In the genomic region with DNA sequence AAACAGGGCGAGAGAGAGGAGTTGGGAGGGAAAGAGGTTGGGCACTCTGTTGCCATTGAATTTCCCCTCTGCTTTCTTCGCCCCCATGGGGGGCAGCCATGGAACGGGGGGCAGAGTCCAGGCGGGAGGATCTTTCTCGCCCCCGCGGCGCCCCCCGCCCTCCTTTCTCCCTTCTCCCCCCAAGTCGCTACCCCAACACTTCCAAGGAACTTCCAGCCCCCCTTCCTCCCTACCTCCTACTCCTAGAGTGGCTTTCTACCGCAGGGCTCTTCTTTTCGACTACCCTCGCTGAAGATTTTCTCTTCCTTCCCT, we compare ENCODE assay signal across 8 cellular contexts. TPM values are rescaled to one million over a fixed set of nuclear protein-coding genes. Genes with fewer than 3 reads are reported as not detected.
DNase-seq lines count a peak whose midpoint lies in the region; ATAC-seq, FAIRE-seq and TF ChIP-seq lines count a peak whose summit lies in the region.

No MANE protein-coding gene starts in this region.

- H3K9me3 ChIP-seq in A549 (no peaks in the 10 kb centered on the region), mucosa of stomach (ENCODE audit: control insufficient read depth, low read length) (no peaks in the 10 kb centered on the region)

- no peak for FAIRE-seq in A549 (lab: Jason Lieb, UNC)

- H3K4me1 ChIP-seq in A549, result peaks cover 24% of the 10 kb centered on the region
- peaks cover 4% of the 10 kb centered on the region for H3K4me1 ChIP-seq in mucosa of stomach (ENCODE audit: control insufficient read depth, insufficient read depth, low read length)

- H3K4me3 ChIP-seq in A549 (peak overlapping the region; percentile 94), HL-60 (replicated peaks; ENCODE audit: insufficient read depth, low read length) (peak overlapping the region; percentile 42), cardiac fibroblast (replicated peaks in 1 of 2; ENCODE audit: low read depth in 2 of 2, low read length in 2 of 2) (peak overlapping the region; percentile 72 to 76), mucosa of stomach (ENCODE audit: low read length) (peak overlapping the region; percentile 82)

- TF ChIP-seq CTCF in A549 (IDR thresholded peaks at IDR 0.05) (no peak), HL-60 (IDR thresholded peaks at IDR 0.05; ENCODE audit: insufficient read depth, low read length) (no peak), cardiac fibroblast (IDR thresholded peaks at IDR 0.05; ENCODE audit: low read depth, low read length) (no peak)

- no peak for TF ChIP-seq EP300 in A549 (IDR thresholded peaks at IDR 0.05)

- DNase-seq in A549 (ENCODE audit: low read depth in 1 of 2, low spot score in 1 of 2) (no peak), HL-60 (ENCODE audit: low read depth in 1 of 2, low spot score in 1 of 2) (no peak), cardiac fibroblast (ENCODE audit: low read depth in 2 of 2) (no peak), NOMO-1 (lab: John Stamatoyannopoulos, UW; ENCODE audit: unreplicated experiment in 2 of 2) (no peak), NCI-H187 (lab: John Stamatoyannopoulos, UW) (no peak)

- H3K9ac ChIP-seq in mucosa of stomach (ENCODE audit: low read length), result peak overlapping the region; percentile 99

- WGBS in A549 (ENCODE audit: missing lambda C conversion rate), result 4% methylated on average over 12 of the region's 13 CpGs

- H3K4me2 ChIP-seq in A549, result peak overlapping the region; percentile 91

- H3K27ac ChIP-seq in A549 (peak overlapping the region; percentile 100), HL-60 (replicated peaks) (peak overlapping the region; percentile 98)

- no peak for TF ChIP-seq POLR2A in A549 (IDR thresholded peaks at IDR 0.05; ENCODE audit: low read length)

- ATAC-seq in A549, result no peak
- ATAC-seq in GM19455 (IDR thresholded peaks at IDR 0.05; ENCODE audit: unreplicated experiment), result no peak
- ATAC-seq in GM21723 (IDR thresholded peaks at IDR 0.05; ENCODE audit: unreplicated experiment), result no peak

- POLR2A ChIA-PET in A549 (lab: Yijun Ruan, JAX), result interaction anchor here (0.6 to 1.0 kb wide), 3 partner anchors 13 to 138 kb away, joined by 3 to 7 read pairs (median 4); no protein-coding TSS in a partner anchor

- H3K36me3 ChIP-seq in mucosa of stomach (ENCODE audit: control insufficient read depth, insufficient read depth, low read length), result no peaks in the 10 kb centered on the region

- TF ChIP-seq RAD21 in A549 (conservative IDR thresholded peaks at IDR 0.05 in 1 of 2, IDR thresholded peaks at IDR 0.05 in 1 of 2), result no peak

- H3K27me3 ChIP-seq in HL-60 (ENCODE audit: insufficient read depth, poor library complexity, severe bottlenecking), result no peaks in the 10 kb centered on the region
- H3K27me3 ChIP-seq in mucosa of stomach (ENCODE audit: control insufficient read depth, insufficient read depth, low read length), result no peaks in the 10 kb centered on the region

- CTCF ChIA-PET in A549 (lab: Yijun Ruan, JAX), result interaction anchor here (0.6 to 2.3 kb wide), 15 partner anchors 12 to 450 kb away, joined by 3 to 31 read pairs (median 3); no protein-coding TSS in a partner anchor

TF ChIP-seq in A549, 52 proteins besides CTCF, POLR2A, EP300 and RAD21:
- TF ChIP-seq, protein P1, sequence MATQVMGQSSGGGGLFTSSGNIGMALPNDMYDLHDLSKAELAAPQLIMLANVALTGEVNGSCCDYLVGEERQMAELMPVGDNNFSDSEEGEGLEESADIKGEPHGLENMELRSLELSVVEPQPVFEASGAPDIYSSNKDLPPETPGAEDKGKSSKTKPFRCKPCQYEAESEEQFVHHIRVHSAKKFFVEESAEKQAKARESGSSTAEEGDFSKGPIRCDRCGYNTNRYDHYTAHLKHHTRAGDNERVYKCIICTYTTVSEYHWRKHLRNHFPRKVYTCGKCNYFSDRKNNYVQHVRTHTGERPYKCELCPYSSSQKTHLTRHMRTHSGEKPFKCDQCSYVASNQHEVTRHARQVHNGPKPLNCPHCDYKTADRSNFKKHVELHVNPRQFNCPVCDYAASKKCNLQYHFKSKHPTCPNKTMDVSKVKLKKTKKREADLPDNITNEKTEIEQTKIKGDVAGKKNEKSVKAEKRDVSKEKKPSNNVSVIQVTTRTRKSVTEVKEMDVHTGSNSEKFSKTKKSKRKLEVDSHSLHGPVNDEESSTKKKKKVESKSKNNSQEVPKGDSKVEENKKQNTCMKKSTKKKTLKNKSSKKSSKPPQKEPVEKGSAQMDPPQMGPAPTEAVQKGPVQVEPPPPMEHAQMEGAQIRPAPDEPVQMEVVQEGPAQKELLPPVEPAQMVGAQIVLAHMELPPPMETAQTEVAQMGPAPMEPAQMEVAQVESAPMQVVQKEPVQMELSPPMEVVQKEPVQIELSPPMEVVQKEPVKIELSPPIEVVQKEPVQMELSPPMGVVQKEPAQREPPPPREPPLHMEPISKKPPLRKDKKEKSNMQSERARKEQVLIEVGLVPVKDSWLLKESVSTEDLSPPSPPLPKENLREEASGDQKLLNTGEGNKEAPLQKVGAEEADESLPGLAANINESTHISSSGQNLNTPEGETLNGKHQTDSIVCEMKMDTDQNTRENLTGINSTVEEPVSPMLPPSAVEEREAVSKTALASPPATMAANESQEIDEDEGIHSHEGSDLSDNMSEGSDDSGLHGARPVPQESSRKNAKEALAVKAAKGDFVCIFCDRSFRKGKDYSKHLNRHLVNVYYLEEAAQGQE (IDR thresholded peaks at IDR 0.05), result peak; percentile 17; the same call in 1 of the 2 replicates
- TF ChIP-seq ESRRA (IDR thresholded peaks at IDR 0.05; ENCODE audit: borderline replicate concordance, low read length) (no peak), HOXA7 (CRISPR knock-in tag; IDR thresholded peaks at IDR 0.05) (no peak), POLR2AphosphoS2 (conservative IDR thresholded peaks at IDR 0.05; ENCODE audit: low read length) (no peak), CHD4 (IDR thresholded peaks at IDR 0.05; ENCODE audit: borderline replicate concordance) (no peak), PHF8 (IDR thresholded peaks at IDR 0.05; ENCODE audit: borderline replicate concordance, low read depth) (peak; percentile 56; the same call in 1 of the 2 replicates), MAFK (IDR thresholded peaks at IDR 0.05; ENCODE audit: partially characterized antibody) (no peak)

RNA-seq across cellular contexts. Expression of a gene that starts 0.6 kb away (rescaled TPM):
- polyA plus RNA-seq in A549 (2011; rRNA removed) (67.3 and 92.8 TPM in 2 replicates), A549 (2017; fragmentation: RNase III; extraction: RNeasy Plus Mini Kit Qiagen cat#74134 plus additional on column Dnase treatment) (45.5 to 49.5 TPM (median 46.2 TPM) in 3 replicates)
- polyA plus RNA-seq in A549 (2012; cell fraction: cytosol; rRNA removed), result 11.2 and 12.0 TPM in 2 replicates
- 7.9 and 10.0 TPM in 2 replicates for polyA plus RNA-seq in A549 (2012; cell fraction: nucleus; rRNA removed)
- 45.4 and 48.3 TPM in 2 replicates for polyA minus RNA-seq in A549 (2011; rRNA and poly(A)+ RNA removed)

Comparison
In these comparisons a context has a peak if more than half of its experiments do, and no peak if none do; other contexts are left out.
1. H3K4me3 ChIP-seq: peak in every context shown above with its lines; median percentile 94 in A549; 82 in mucosa of stomach; 74 in cardiac fibroblast; 42 in HL-60.